ENCODE assay signal across 29 cellular contexts in the genomic region with DNA sequence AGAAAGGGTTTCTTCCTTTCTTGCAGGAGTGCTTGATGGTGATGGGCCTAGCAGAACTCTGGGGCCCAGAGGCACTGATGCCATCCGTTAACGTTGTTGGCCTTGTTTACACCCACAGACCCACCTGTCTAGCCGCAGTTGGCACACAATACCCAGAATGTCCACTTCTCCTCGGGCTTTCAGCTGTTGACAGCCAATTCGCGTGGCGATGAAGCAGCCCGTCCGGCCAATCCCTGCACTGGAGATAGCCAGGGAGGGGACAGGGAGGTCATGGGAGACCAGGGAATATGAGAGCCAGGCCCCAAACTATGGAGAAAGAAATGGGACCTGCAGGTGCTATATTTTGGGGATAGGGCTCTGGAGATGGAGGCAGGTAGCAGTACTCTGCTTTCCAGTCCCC. TPM values are rescaled to one million over a fixed set of nuclear protein-coding genes. Genes with fewer than 3 reads are reported as not detected.
"Had no signal": no experiment of that assay in that cellular context is flagged by ENCODE, and none has a peak within 500 bp of the region (broad histone marks: within the 10 kb centered on the region; RNA-seq: fewer than 3 reads in every experiment).

No MANE protein-coding gene starts in this region.

- H3K36me3 ChIP-seq: ascending aorta, breast epithelium, cardiac muscle cell, esophagus muscularis mucosa, gastroesophageal sphincter had no signal

- H3K27ac Mint-ChIP-seq: brain; dendritic cell treated with granulocyte-macrophage colony-stimulating factor and Interleukin-4, amounts not matched to agents 40 ng/mL and 50 ng/mL, for 4 days had no signal

- H3K9me3 ChIP-seq: ascending aorta, breast epithelium, esophagus muscularis mucosa, gastroesophageal sphincter had no signal

- H3K9me3 Mint-ChIP-seq: activated CD4-positive, alpha-beta T cell treated with anti-CD3 and anti-CD28 coated beads, Interleukin-2, amount 10 ng/mL, durations not matched to agents 24 days and 14 days; activated CD8-positive, alpha-beta T cell treated with anti-CD3 and anti-CD28 coated beads for 36 hours; activated naive CD4-positive, alpha-beta T cell treated with anti-CD3 and anti-CD28 coated beads, Interleukin-2, amount 50 U/mL, for 24 hours; activated naive CD8-positive, alpha-beta T cell treated with anti-CD3 and anti-CD28 coated beads, Interleukin-2, amount 10 ng/mL, durations not matched to agents 7 days and 5 days; activated T-cell treated with anti-CD3 and anti-CD28 coated beads, Interleukin-2, amount 50 U/mL, for 4 hours; activated T-helper 17 cell treated with anti-CD3 and anti-CD28 coated beads, Interleukin-2, amount 50 U/mL, for 72 hours; dendritic cell treated with granulocyte-macrophage colony-stimulating factor and Interleukin-4, amounts not matched to agents 40 ng/mL and 50 ng/mL, for 4 days had no signal

- DNase-seq: activated CD4-positive, alpha-beta T cell treated with anti-CD3 and anti-CD28 coated beads for 36 hours; activated CD4-positive, alpha-beta T cell treated with anti-CD3 and anti-CD28 coated beads, Interleukin-2, amount 10 ng/mL, durations not matched to agents 24 days and 14 days; activated CD4-positive, CD25-positive, alpha-beta regulatory T cell; activated CD4-positive, CD25-positive, alpha-beta regulatory T cell treated with anti-CD3 and anti-CD28 coated beads, Interleukin-2, amount 50 U/mL, for 72 hours; activated CD8-positive, alpha-beta memory T cell treated with anti-CD3 and anti-CD28 coated beads for 24 hours; activated CD8-positive, alpha-beta T cell treated with anti-CD3 and anti-CD28 coated beads for 36 hours; activated effector memory CD4-positive, alpha-beta T cell treated with Interleukin-2 at 50 U/mL for 16 hours; activated gamma-delta T cell treated with Interleukin-2 at 50 U/mL for 16 hours; activated naive CD4-positive, alpha-beta T cell treated with Interleukin-2 at 50 U/mL for 16 hours; activated naive CD8-positive, alpha-beta T cell treated with anti-CD3 and anti-CD28 coated beads, Interleukin-2, amount 10 ng/mL, durations not matched to agents 7 days and 5 days; activated T-cell treated with anti-CD3 and anti-CD28 coated beads, Interleukin-2, amount 50 U/mL, for 4 hours; central memory CD4-positive, alpha-beta T cell; dorsolateral prefrontal cortex; effector memory CD4-positive, alpha-beta T cell; erythroblast; foreskin melanocyte; T-helper 2 cell had no signal

- ATAC-seq: activated CD4-positive, alpha-beta T cell treated with anti-CD3 and anti-CD28 coated beads for 36 hours; activated CD8-positive, alpha-beta T cell treated with anti-CD3 and anti-CD28 coated beads for 36 hours; activated T-cell treated with anti-CD3 and anti-CD28 coated beads, Interleukin-2, amount 50 U/mL, for 4 hours; activated T-helper 17 cell treated with anti-CD3 and anti-CD28 coated beads, Interleukin-2, amount 50 U/mL, for 72 hours; gastroesophageal sphincter had no signal

- H3K36me3 Mint-ChIP-seq: brain had no signal

- H3K4me1 ChIP-seq: breast epithelium had no signal

- H3K27ac ChIP-seq: ascending aorta, breast epithelium, cardiac muscle cell, coronary artery, dorsolateral prefrontal cortex, esophagus muscularis mucosa, gastroesophageal sphincter had no signal

- H3K4me3 ChIP-seq: ascending aorta, breast epithelium, cardiac muscle cell, coronary artery, dorsolateral prefrontal cortex, esophagus muscularis mucosa, gastroesophageal sphincter had no signal

- H3K27me3 ChIP-seq: ascending aorta, breast epithelium, dorsolateral prefrontal cortex had no signal

- H3K27me3 Mint-ChIP-seq: activated CD4-positive, alpha-beta T cell treated with anti-CD3 and anti-CD28 coated beads for 36 hours; activated CD4-positive, alpha-beta T cell treated with anti-CD3 and anti-CD28 coated beads, Interleukin-2, amount 10 ng/mL, durations not matched to agents 24 days and 14 days; activated CD8-positive, alpha-beta T cell treated with anti-CD3 and anti-CD28 coated beads for 36 hours; activated naive CD4-positive, alpha-beta T cell treated with anti-CD3 and anti-CD28 coated beads, Interleukin-2, amount 50 U/mL, for 24 hours; activated naive CD8-positive, alpha-beta T cell treated with anti-CD3 and anti-CD28 coated beads, Interleukin-2, amount 10 ng/mL, durations not matched to agents 7 days and 5 days; activated T-helper 17 cell treated with anti-CD3 and anti-CD28 coated beads, Interleukin-2, amount 50 U/mL, for 72 hours; dendritic cell treated with granulocyte-macrophage colony-stimulating factor and Interleukin-4, amounts not matched to agents 40 ng/mL and 50 ng/mL, for 4 days had no signal

- H3K4me3 Mint-ChIP-seq: activated CD4-positive, alpha-beta T cell treated with anti-CD3 and anti-CD28 coated beads for 36 hours; activated CD4-positive, alpha-beta T cell treated with anti-CD3 and anti-CD28 coated beads, Interleukin-2, amount 10 ng/mL, durations not matched to agents 24 days and 14 days; activated CD8-positive, alpha-beta T cell treated with anti-CD3 and anti-CD28 coated beads for 36 hours; activated naive CD4-positive, alpha-beta T cell treated with anti-CD3 and anti-CD28 coated beads, Interleukin-2, amount 50 U/mL, for 24 hours; activated naive CD8-positive, alpha-beta T cell treated with anti-CD3 and anti-CD28 coated beads, Interleukin-2, amount 10 ng/mL, durations not matched to agents 7 days and 5 days; activated T-cell treated with anti-CD3 and anti-CD28 coated beads, Interleukin-2, amount 50 U/mL, for 4 hours; activated T-helper 17 cell treated with anti-CD3 and anti-CD28 coated beads, Interleukin-2, amount 50 U/mL, for 72 hours; dendritic cell treated with granulocyte-macrophage colony-stimulating factor and Interleukin-4, amounts not matched to agents 40 ng/mL and 50 ng/mL, for 4 days had no signal

RNA-seq across cellular contexts. Expression of gene PTPN7, which starts 10.2 kb away (rescaled TPM):
- total RNA-seq: ascending aorta, cardiac muscle cell had no signal

RNA-seq across cellular contexts. Expression of gene GPR37L1, which starts 27.5 kb away (rescaled TPM):
- total RNA-seq: activated CD4-positive, alpha-beta T cell treated with anti-CD3 and anti-CD28 coated beads for 36 hours; activated CD4-positive, alpha-beta T cell treated with anti-CD3 and anti-CD28 coated beads, Interleukin-2, amount 10 ng/mL, durations not matched to agents 24 days and 14 days; activated CD8-positive, alpha-beta T cell treated with anti-CD3 and anti-CD28 coated beads for 36 hours; activated naive CD8-positive, alpha-beta T cell treated with anti-CD3 and anti-CD28 coated beads, Interleukin-2, amount 10 ng/mL, durations not matched to agents 7 days and 5 days; activated T-cell treated with anti-CD3 and anti-CD28 coated beads, Interleukin-2, amount 50 U/mL, for 4 hours; activated T-helper 17 cell treated with anti-CD3 and anti-CD28 coated beads, Interleukin-2, amount 50 U/mL, for 72 hours; ascending aorta; breast epithelium; cardiac muscle cell; T-helper 1 cell treated with Interleukin-12 subunit alpha and Interleukin-12 subunit beta and Interleukin-4 antibody, amounts not matched to agents 30 ng/mL and 1 ng/mL, for 36 hours had no signal

RNA-seq across cellular contexts. Expression of gene LGR6, which starts 43.4 kb away (rescaled TPM):
- total RNA-seq: activated CD4-positive, alpha-beta T cell treated with anti-CD3 and anti-CD28 coated beads, Interleukin-2, amount 10 ng/mL, durations not matched to agents 24 days and 14 days; cardiac muscle cell; glomerular endothelial cell; T-helper 1 cell treated with Interleukin-12 subunit alpha and Interleukin-12 subunit beta and Interleukin-4 antibody, amounts not matched to agents 30 ng/mL and 1 ng/mL, for 36 hours had no signal
